8 cellular contexts compared by ENCODE assay signal in the genomic region with DNA sequence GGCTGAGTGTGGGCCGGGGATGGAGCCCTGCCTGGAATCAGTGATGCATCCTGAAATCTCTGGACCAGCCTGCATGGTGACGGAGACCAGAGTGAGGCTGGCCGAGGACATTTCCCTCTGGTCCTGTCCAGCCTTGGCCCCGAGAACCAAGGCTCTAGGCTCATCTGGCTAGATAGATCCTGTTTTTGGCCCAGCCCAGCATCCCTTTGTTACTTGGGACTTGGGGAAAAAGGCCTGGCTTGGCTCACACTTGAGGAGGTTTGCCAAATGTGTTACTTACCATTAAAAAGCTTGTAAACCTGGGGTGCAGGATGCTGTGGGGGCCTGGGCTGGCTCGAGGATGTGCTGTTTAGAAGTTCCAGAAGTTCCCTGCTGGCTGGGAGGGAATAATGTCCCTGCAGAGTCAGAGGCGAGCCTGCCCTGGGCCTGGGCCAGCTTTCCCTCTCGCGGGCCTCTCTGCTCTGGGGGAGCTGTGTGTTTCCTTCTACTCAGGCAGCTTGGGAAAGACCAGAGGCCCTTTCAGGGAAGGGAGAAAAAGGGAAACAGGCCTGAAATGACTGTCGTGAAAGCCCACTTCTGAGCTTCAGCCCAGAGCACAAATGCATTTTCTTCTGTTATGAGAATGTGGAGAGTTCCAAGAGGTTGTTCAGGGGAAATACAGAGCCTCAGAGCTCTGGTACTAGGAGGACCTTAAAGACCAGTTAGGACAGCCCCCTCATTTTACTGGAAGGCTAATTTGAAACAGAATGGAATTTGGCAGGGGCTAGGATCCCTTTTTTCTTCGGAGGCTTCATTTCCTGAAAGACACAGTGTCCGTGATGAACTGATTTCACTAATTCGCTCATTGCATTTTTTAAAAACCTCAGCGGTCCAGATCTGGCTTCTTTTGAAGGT. TPM values are rescaled to one million over a fixed set of nuclear protein-coding genes. Genes with fewer than 3 reads are reported as not detected.
DNase-seq lines count a peak whose midpoint lies in the region; ATAC-seq and TF ChIP-seq lines count a peak whose summit lies in the region.

No MANE protein-coding gene starts in this region.

- H3K4me3 Mint-ChIP-seq in GM23338: peak overlapping the region; percentile 50

- WGBS in ectodermal cell, 2 experiments: 53 to 56% methylated on average over 13 of the region's 13 CpGs
- 16 to 36% methylated on average over 4 to 13 of the region's 13 CpGs for WGBS in transverse colon (ENCODE audit: low coverage in 1 of 2), 2 donors

- no peaks in the 10 kb centered on the region for H3K9me3 Mint-ChIP-seq in GM23338

- TF ChIP-seq POLR2A in transverse colon (IDR thresholded peaks at IDR 0.05): no peak

- intact Hi-C loops in PC-9 (cut with micrococcal nuclease; ENCODE audit: unreplicated experiment) (no loop called here), transverse colon (cut with DNase I; ENCODE audit: low total_unique reads) (no loop called here)

- TF ChIP-seq CTCF in GM23338 (conservative IDR thresholded peaks at IDR 0.05; ENCODE audit: low read depth in 2 of 2) (no peak), PC-9 (conservative IDR thresholded peaks at IDR 0.05) (no peak), transverse colon (IDR thresholded peaks at IDR 0.05) (peak in 2 of 5 experiments; percentile 12 to 48)

- peak; percentile 50 for ATAC-seq in GM23338
- ATAC-seq in HG02642 (IDR thresholded peaks at IDR 0.05; ENCODE audit: poor library complexity, unreplicated experiment): no peak

- H3K36me3 ChIP-seq in GM23338 (ENCODE audit: insufficient read depth): no peaks in the 10 kb centered on the region
- no peaks in the 10 kb centered on the region for H3K36me3 ChIP-seq in PC-9 (ENCODE audit: low read depth)
- H3K36me3 ChIP-seq in ectodermal cell (ENCODE audit: control insufficient read depth, insufficient read depth, low read length): no peaks in the 10 kb centered on the region
- no peaks in the 10 kb centered on the region for H3K36me3 ChIP-seq in transverse colon

- no peaks in the 10 kb centered on the region for H3K9me2 ChIP-seq in GM23338 (ENCODE audit: insufficient read depth)
- no peaks in the 10 kb centered on the region for H3K9me2 ChIP-seq in PC-9 (ENCODE audit: insufficient read depth)

- H3K4me3 ChIP-seq in GM23338: no peak overlapping the region
- H3K4me3 ChIP-seq in PC-9: no peak overlapping the region
- no peak overlapping the region for H3K4me3 ChIP-seq in ectodermal cell (ENCODE audit: insufficient read depth, low read depth, low read length)
- H3K4me3 ChIP-seq in transverse colon: no peak overlapping the region

- H4K20me1 ChIP-seq in GM23338 (replicated peaks; ENCODE audit: insufficient read depth) (no peaks in the 10 kb centered on the region), PC-9 (ENCODE audit: insufficient read depth) (no peaks in the 10 kb centered on the region)

- in situ Hi-C loops in transverse colon (cut with MboI; ENCODE audit: low pct_ligation_motif_present in 1 of 4, low pct_unique_long_range_greater_than_20kb in 1 of 4, low sequenced_read_pairs in 3 of 4): loop anchor here in 2 of 4 donors (5.0 to 10.0 kb wide), 2 partner anchors 46 to 49 kb away; a partner anchor contains a TSS

- H3K9me3 ChIP-seq in PC-9 (ENCODE audit: insufficient read depth, low read depth): no peaks in the 10 kb centered on the region
- H3K9me3 ChIP-seq in ectodermal cell (ENCODE audit: control insufficient read depth, low read length): no peaks in the 10 kb centered on the region
- no peaks in the 10 kb centered on the region for H3K9me3 ChIP-seq in transverse colon

- CTCF ChIA-PET in PC-9 (lab: Charles Lee): interaction anchor here (0.6 to 0.8 kb wide), 2 partner anchors 19 to 628 kb away, joined by 3 to 4 read pairs; no protein-coding TSS in a partner anchor

- H3F3A ChIP-seq in GM23338 (replicated peaks; ENCODE audit: low read depth) (0 out of 2 replicates have a peak, but pooled peaks cover 6% of the 10 kb centered on the region), PC-9 (ENCODE audit: insufficient read depth, low read depth) (peaks cover 38% of the 10 kb centered on the region)

- H2AFZ ChIP-seq in GM23338 (peak overlapping the region; percentile 92), PC-9 (peak overlapping the region; percentile 50; the same call in 1 of the 2 replicates)

- H3K27ac ChIP-seq in GM23338 (ENCODE audit: low read depth): peak overlapping the region; percentile 78; the same call in 1 of the 2 replicates
- no peak overlapping the region for H3K27ac ChIP-seq in PC-9
- H3K27ac ChIP-seq in ectodermal cell (ENCODE audit: insufficient read depth, low read depth, low read length, poor library complexity, severe bottlenecking): peak overlapping the region; percentile 62
- peak overlapping the region; percentile 94 to 99 (median 96) for H3K27ac ChIP-seq in transverse colon

- peak overlapping the region; percentile 83 for H3K27ac Mint-ChIP-seq in GM23338

- DNase-seq in GM23338 (ENCODE audit: low spot score) (peak; percentile 61), PC-9 (peak in 1 of 2 experiments; percentile 53), lung microvascular endothelial cell (ENCODE audit: low read depth in 2 of 2) (peak; percentile 83 to 86), transverse colon (peak; percentile 90), HPDE6-E6E7 (ENCODE audit: extremely low spot score) (no peak)
- DNase-seq in stimulated activated CD4-positive, alpha-beta T cell treated with anti-CD3 and anti-CD28 coated beads, Interleukin-4, amount 100 ng/mL, for 1 hour: no peak

- H3K27me3 Mint-ChIP-seq in GM23338 (ENCODE audit: insufficient read depth, low read depth, poor library complexity): peaks cover 27% of the 10 kb centered on the region

- no peaks in the 10 kb centered on the region; the same call in 2 of the 3 replicates for H3K36me3 Mint-ChIP-seq in GM23338 (ENCODE audit: low read depth)

- peaks cover 24% of the 10 kb centered on the region; the same call in 1 of the 2 replicates for H3K27me3 ChIP-seq in GM23338 (ENCODE audit: insufficient read depth)
- no peaks in the 10 kb centered on the region for H3K27me3 ChIP-seq in PC-9 (ENCODE audit: insufficient read depth, low read depth)
- H3K27me3 ChIP-seq in ectodermal cell (ENCODE audit: control insufficient read depth, insufficient read depth, low read length, poor library complexity, severe bottlenecking): no peaks in the 10 kb centered on the region
- H3K27me3 ChIP-seq in transverse colon: no peaks in the 10 kb centered on the region

- no peak for TF ChIP-seq EP300 in transverse colon (IDR thresholded peaks at IDR 0.05; ENCODE audit: low read depth)

- POLR2A ChIA-PET in PC-9 (lab: Charles Lee; ENCODE audit: unreplicated experiment): no interaction called here

- H3K4me1 ChIP-seq in GM23338 (ENCODE audit: insufficient read depth) (peaks cover 33% of the 10 kb centered on the region), PC-9 (replicated peaks; ENCODE audit: insufficient read depth) (peaks cover 77% of the 10 kb centered on the region), ectodermal cell (ENCODE audit: control insufficient read depth, insufficient read depth, low read length) (peaks cover 47% of the 10 kb centered on the region), transverse colon (peaks cover 88 to 97% (median 94%) of the 10 kb centered on the region in 4 donors)

- BruUV-seq in PC-9 (replicated peaks; lab: Mats Ljungman, UMichigan): no TSS peak

- H3K4me1 Mint-ChIP-seq in GM23338: peaks cover 51% of the 10 kb centered on the region

- H3K4me2 ChIP-seq in GM23338 (peak overlapping the region; percentile 53; the same call in 1 of the 2 replicates), PC-9 (peak overlapping the region; percentile 21; the same call in 1 of the 2 replicates)

- H3K79me2 ChIP-seq in GM23338 (replicated peaks; ENCODE audit: insufficient read depth): no peaks in the 10 kb centered on the region
- no peaks in the 10 kb centered on the region for H3K79me2 ChIP-seq in PC-9 (ENCODE audit: low read depth)

TF ChIP-seq in GM23338, 12 proteins besides CTCF, POLR2A, EP300 and RAD21 (continues in another document):
- TF ChIP-seq EZH2phosphoT487 (IDR thresholded peaks at IDR 0.05; ENCODE audit: unreplicated experiment) (no peak), NANOG (IDR thresholded peaks at IDR 0.05; ENCODE audit: borderline replicate concordance) (no peak), CREB1 (CRISPR knock-in tag; IDR thresholded peaks at IDR 0.05; ENCODE audit: low read depth) (no peak), ZNF331 (CRISPR knock-in tag; IDR thresholded peaks at IDR 0.05; ENCODE audit: low read depth) (no peak), ZNF114 (CRISPR knock-in tag; IDR thresholded peaks at IDR 0.05) (no peak)

RNA-seq across cellular contexts. Expression of a gene that starts 47.2 kb away (rescaled TPM):
- total RNA-seq in GM23338 (2014; rRNA removed; shearing (Covaris generic)): 66.3 and 81.9 TPM in 2 replicates
- polyA plus RNA-seq in GM23338 (2016; fragmentation: Nextera tagmentation; extraction: Ambion mirVana): 20.8 and 22.8 TPM in 2 replicates
- total RNA-seq in PC-9 (2021) (102 and 107 TPM in 2 replicates), lung microvascular endothelial cell (47.9 and 62.3 TPM in 2 replicates), transverse colon (100 to 1,000 TPM; 174 to 268 (median 231) TPM)
- 88.9 TPM for polyA plus RNA-seq in ectodermal cell (2013, experiment 1 of 4)
- 107 TPM for polyA plus RNA-seq in ectodermal cell (2013, experiment 2 of 4)
- polyA plus RNA-seq in ectodermal cell (2013, experiment 3 of 4): 83.4 TPM
- 92.9 TPM for polyA plus RNA-seq in ectodermal cell (2013, experiment 4 of 4)

RNA-seq across cellular contexts. Expression of a gene that starts 47.7 kb away (rescaled TPM):
- total RNA-seq in GM23338 (2014; rRNA removed; shearing (Covaris generic)): 14.7 and 22.4 TPM in 2 replicates
- polyA plus RNA-seq in GM23338 (2016; fragmentation: Nextera tagmentation; extraction: Ambion mirVana): 21.0 and 22.1 TPM in 2 replicates
- 5.1 and 6.5 TPM in 2 replicates for total RNA-seq in PC-9 (2021)
- polyA plus RNA-seq in ectodermal cell (2013, experiment 1 of 4): 3.2 TPM
- polyA plus RNA-seq in ectodermal cell (2013, experiment 2 of 4): 1.7 TPM
- polyA plus RNA-seq in ectodermal cell (2013, experiment 3 of 4): 3.7 TPM
- polyA plus RNA-seq in ectodermal cell (2013, experiment 4 of 4): 4.5 TPM
- total RNA-seq in lung microvascular endothelial cell: 7.4 and 13.1 TPM in 2 replicates
- 10 to 100 TPM in 3 of 4 donors, under 1 TPM in 1; 0.80 to 41.8 (median 24.5) TPM for total RNA-seq in transverse colon

Comparison
In these comparisons a context has a peak if more than half of its experiments do, and no peak if none do; other contexts are left out.
1. DNase-seq: peak in GM23338 (single experiment), lung microvascular endothelial cell (2 of 2) and transverse colon (single experiment); none in stimulated activated CD4-positive, alpha-beta T cell treated with anti-CD3 and anti-CD28 coated beads, Interleukin-4, amount 100 ng/mL, for 1 hour (single experiment) and HPDE6-E6E7 (single experiment).